In genomic region chr3:47347217-47347801, GRCh38 we compare ENCODE assay signal across 8 cellular contexts. TPM values are rescaled to one million over a fixed set of nuclear protein-coding genes. Genes with fewer than 3 reads are reported as not detected.
A peak's percentile ranks its signal among the peaks of the same experiment; 100 is the strongest.
DNase-seq lines count a peak whose midpoint lies in the region; ATAC-seq and TF ChIP-seq lines count a peak whose summit lies in the region.

No MANE protein-coding gene starts in this region.

- no peak overlapping the region for H2BK20ac ChIP-seq in H9 (ENCODE audit: low read depth, low read length, poor library complexity, severe bottlenecking)

- H3K23ac ChIP-seq in H9 (ENCODE audit: insufficient read length, low read depth, low read length), result no peak overlapping the region

- no peaks in the 10 kb centered on the region for H3K79me1 ChIP-seq in H9 (ENCODE audit: insufficient read depth, low read depth, low read length, poor library complexity, severe bottlenecking)

- no peak overlapping the region for H3K4ac ChIP-seq in H9 (ENCODE audit: low read depth, low read length)

- no peak overlapping the region for H2AK5ac ChIP-seq in H9 (ENCODE audit: insufficient read length, low read length)

- H3K9ac ChIP-seq in H9 (ENCODE audit: extremely low read depth, insufficient read length, low read length), result no peak overlapping the region
- no peak overlapping the region for H3K9ac ChIP-seq in OCI-LY3 (ENCODE audit: low read length)

- H4K8ac ChIP-seq in H9 (replicated peaks; ENCODE audit: insufficient read length, low read depth, low read length), result no peak overlapping the region

- H3K27ac ChIP-seq in H9 (ENCODE audit: insufficient read length, low read depth, low read length), result no peak overlapping the region
- no peak overlapping the region for H3K27ac ChIP-seq in OCI-LY3 (ENCODE audit: low read length)
- H3K27ac ChIP-seq in aorta (ENCODE audit: low read depth in 1 of 2, low read length in 2 of 2), result no peak overlapping the region

- no peak for TF ChIP-seq CTCF in H9 (conservative IDR thresholded peaks at IDR 0.05)
- TF ChIP-seq CTCF in OCI-LY3 (IDR thresholded peaks at IDR 0.05; ENCODE audit: low read depth, low read length), result no peak

- H3K27ac Mint-ChIP-seq in H9, result peak overlapping the region in 2 of 3 experiments; percentile 36 to 80; a peak in 3 of 7 replicates

- H3K36me3 Mint-ChIP-seq in H9 (ENCODE audit: insufficient read depth in 1 of 3, low read depth in 3 of 3), result peaks cover 17 to 40% (median 25%) of the 10 kb centered on the region in 3 experiments; a peak in 6 of 7 replicates

- no peaks in the 10 kb centered on the region for H3K23me2 ChIP-seq in H9 (ENCODE audit: insufficient read length, low read depth, low read length, poor library complexity, severe bottlenecking)

- ATAC-seq in GM19455 (IDR thresholded peaks at IDR 0.05; ENCODE audit: unreplicated experiment) (no peak), aorta (ENCODE audit: low FRiP score) (no peak)

- H3K79me2 ChIP-seq in H9 (ENCODE audit: insufficient read depth, low read length) (no peaks in the 10 kb centered on the region), OCI-LY3 (ENCODE audit: low read length) (no peaks in the 10 kb centered on the region)

- no peak overlapping the region for H3K4me2 ChIP-seq in H9 (ENCODE audit: insufficient read depth, insufficient read length, low read length)
- peak overlapping the region; percentile 54 for H3K4me2 ChIP-seq in OCI-LY3 (ENCODE audit: low read length)

- H3K9me3 ChIP-seq in H9 (ENCODE audit: control insufficient read depth, low read depth, low read length) (no peaks in the 10 kb centered on the region), OCI-LY3 (ENCODE audit: insufficient read depth, low read length) (no peaks in the 10 kb centered on the region), aorta (ENCODE audit: control insufficient read depth, low read length) (no peaks in the 10 kb centered on the region)

- H3K27me3 Mint-ChIP-seq in H9 (ENCODE audit: low read depth), result no peaks in the 10 kb centered on the region

- H2BK5ac ChIP-seq in H9 (ENCODE audit: insufficient read length, low read length), result no peak overlapping the region

- H4K20me1 ChIP-seq in H9 (ENCODE audit: control insufficient read depth, insufficient read depth, insufficient read length) (no peaks in the 10 kb centered on the region), OCI-LY3 (ENCODE audit: insufficient read depth, low read length) (peaks cover 4% of the 10 kb centered on the region; the same call in 1 of the 2 replicates)

- H4K5ac ChIP-seq in H9 (ENCODE audit: insufficient read length, low read depth, low read length), result no peak overlapping the region

- DNase-seq in GM03348 (ENCODE audit: low spot score) (peak; percentile 79), H9 (no peak), left kidney (ENCODE audit: low read depth, low spot score) (peak; percentile 11), aorta (no peak), NCI-H2171 treated with DMSO at 0.1 percent for 48 hours (lab: John Stamatoyannopoulos, UW) (no peak), NCI-H748 treated with DMSO at 0.1 percent for 48 hours (lab: John Stamatoyannopoulos, UW) (no peak)

- no peak overlapping the region for H3K4me3 Mint-ChIP-seq in H9

- intact Hi-C loops in aorta (cut with DNase I), result no loop called here

- H3K9me3 Mint-ChIP-seq in H9, result no peaks in the 10 kb centered on the region

- H3K4me1 ChIP-seq in H9 (ENCODE audit: insufficient read depth, low read length) (no peaks in the 10 kb centered on the region), OCI-LY3 (ENCODE audit: low read length) (peaks cover 17% of the 10 kb centered on the region), aorta (ENCODE audit: control insufficient read depth in 1 of 2, insufficient read depth in 2 of 2, low read length in 2 of 2) (no peaks in the 10 kb centered on the region)

- no peak overlapping the region for H2BK15ac ChIP-seq in H9 (ENCODE audit: low read depth, low read length)

- H2AFZ ChIP-seq in H9 (ENCODE audit: low read length) (no peak overlapping the region), OCI-LY3 (ENCODE audit: low read depth, low read length) (no peak overlapping the region)

- peaks cover 5 to 6% of the 10 kb centered on the region in 2 experiments; a peak in 2 of 4 replicates for H3K4me1 Mint-ChIP-seq in H9

- no peak overlapping the region for H3K4me3 ChIP-seq in OCI-LY3 (ENCODE audit: low read length)
- no peak overlapping the region for H3K4me3 ChIP-seq in aorta (ENCODE audit: low read length in 2 of 2)

- no peak overlapping the region for H3K56ac ChIP-seq in H9 (ENCODE audit: insufficient read length, low read depth, low read length)

- no peak overlapping the region for H2BK12ac ChIP-seq in H9 (ENCODE audit: insufficient read length, low read depth, low read length)

- WGBS in H9 (ENCODE audit: extremely low coverage, insufficient read length, low lambda C conversion rate), result no CpG with 5 or more reads among the region's 4 CpGs
- WGBS in aorta, 2 donors, result 74 to 75% methylated on average over 4 of the region's 4 CpGs

- no peak overlapping the region for H3K18ac ChIP-seq in H9 (ENCODE audit: insufficient read length, low read depth, low read length)

- H4K91ac ChIP-seq in H9 (ENCODE audit: insufficient read length, low read depth, low read length), result no peak overlapping the region

- no peak overlapping the region for H3K14ac ChIP-seq in H9 (ENCODE audit: insufficient read depth, low read length)

- H3K36me3 ChIP-seq in OCI-LY3 (replicated peaks; ENCODE audit: low read depth, low read length) (peaks cover 18% of the 10 kb centered on the region), aorta (ENCODE audit: control insufficient read depth in 1 of 2, insufficient read depth in 2 of 2, low read length in 1 of 2) (peaks cover 0 to 6% of the 10 kb centered on the region in 2 donors)

- no peak overlapping the region for H2BK120ac ChIP-seq in H9 (ENCODE audit: low read depth, low read length, poor library complexity, severe bottlenecking)

- no peaks in the 10 kb centered on the region for H3K27me3 ChIP-seq in H9 (ENCODE audit: insufficient read depth, low read length)
- H3K27me3 ChIP-seq in OCI-LY3 (ENCODE audit: low read depth, low read length), result no peaks in the 10 kb centered on the region
- H3K27me3 ChIP-seq in aorta (ENCODE audit: control insufficient read depth in 1 of 2, insufficient read depth in 2 of 2, low read length in 1 of 2), result no peaks in the 10 kb centered on the region

- H3T11ph ChIP-seq in H9 (ENCODE audit: low read length), result no peak overlapping the region

RNA-seq across cellular contexts. Expression of gene PTPN23, which starts 33.5 kb away (rescaled TPM):
- total RNA-seq in H9 (2021), result 38.0 and 42.2 TPM in 2 replicates
- total RNA-seq in aorta, result 10 to 100 TPM; 38.9 to 44.0 TPM
- polyA plus RNA-seq in aorta, result 10 to 100 TPM in 1 of 2 donors, 1 to 10 TPM in 1; 7.1 to 17.7 TPM

Comparison
In these comparisons a context has a peak if more than half of its experiments do, and no peak if none do; other contexts are left out.
1. DNase-seq: peak in GM03348 (single experiment) and left kidney (single experiment); none in H9 (single experiment), aorta (0 of 2), NCI-H2171 treated with DMSO at 0.1 percent for 48 hours (single experiment) and NCI-H748 treated with DMSO at 0.1 percent for 48 hours (single experiment).